In the genomic region with DNA sequence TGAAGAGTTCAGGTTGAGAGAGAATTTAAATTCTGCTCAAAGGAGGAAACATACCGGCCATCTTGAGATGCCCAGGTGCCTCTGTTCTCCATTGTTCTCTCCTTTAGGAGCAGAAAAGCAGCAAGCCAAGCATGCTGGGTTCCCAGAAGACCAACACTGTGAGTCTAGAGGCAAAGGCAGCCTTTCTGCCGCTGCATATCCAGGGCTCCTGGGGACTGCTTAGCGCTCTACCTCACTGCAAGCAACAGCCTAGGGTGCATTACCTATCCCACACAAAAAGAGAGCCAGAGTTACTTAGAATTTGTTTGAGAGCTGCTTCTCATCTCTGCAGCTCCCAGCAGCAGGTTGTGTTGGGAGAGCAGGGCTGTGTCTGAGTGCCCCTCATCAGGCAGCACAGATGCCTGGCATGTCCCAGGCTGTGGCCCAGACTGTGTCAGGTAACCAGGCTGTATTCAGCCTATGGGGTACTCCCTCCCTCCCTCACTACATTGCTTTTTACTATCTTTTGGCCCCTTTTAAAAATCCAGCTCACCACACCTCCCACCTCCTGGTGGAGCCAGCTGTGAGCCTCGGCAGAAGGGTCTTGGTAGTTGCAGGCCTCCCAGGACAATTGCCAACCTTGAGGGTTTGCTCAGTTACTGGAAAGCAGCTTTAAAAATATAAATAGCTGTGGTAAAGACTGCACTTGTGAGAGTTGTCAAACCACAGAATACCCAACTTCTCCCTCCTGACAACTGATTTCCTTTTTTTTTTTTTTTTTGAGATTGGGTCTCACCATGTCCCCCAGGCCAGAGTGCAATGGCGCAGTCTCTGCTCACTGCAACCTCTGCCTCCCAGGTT, we compare ENCODE assay signal across 9 cellular contexts. TPM values are rescaled to one million over a fixed set of nuclear protein-coding genes. Genes with fewer than 3 reads are reported as not detected.
DNase-seq lines count a peak whose midpoint lies in the region; ATAC-seq and TF ChIP-seq lines count a peak whose summit lies in the region.
"Had no signal": no experiment of that assay in that cellular context is flagged by ENCODE, and none has a peak within 500 bp of the region (broad histone marks: within the 10 kb centered on the region; RNA-seq: fewer than 3 reads in every experiment).

No MANE protein-coding gene starts in this region.

- peaks cover 9% of the 10 kb centered on the region; the same call in 1 of the 2 replicates for H3F3A ChIP-seq in MM.1S (ENCODE audit: insufficient read depth, low read length)

- peak overlapping the region; percentile 52 for H3K4me2 ChIP-seq in MM.1S (ENCODE audit: low read depth, low read length)

- TF ChIP-seq EP300 in gastroesophageal sphincter (IDR thresholded peaks at IDR 0.05): no peak

- H3K9ac ChIP-seq in MM.1S (ENCODE audit: low read length): peak overlapping the region; percentile 14; the same call in 1 of the 2 replicates

- no peaks in the 10 kb centered on the region for H4K20me1 ChIP-seq in MM.1S (ENCODE audit: insufficient read depth, low read length)

- peak overlapping the region; percentile 43 for H2AFZ ChIP-seq in MM.1S (ENCODE audit: low read length)

- no peaks in the 10 kb centered on the region for H3K9me3 Mint-ChIP-seq in memory B cell

- no peaks in the 10 kb centered on the region for H3K36me3 ChIP-seq in H7 (replicated peaks; ENCODE audit: control insufficient read depth, insufficient read depth, low read length)
- H3K36me3 ChIP-seq in MM.1S (replicated peaks; ENCODE audit: insufficient read depth, low read length): no peaks in the 10 kb centered on the region
- no peaks in the 10 kb centered on the region for H3K36me3 ChIP-seq in gastroesophageal sphincter

- H3K9me2 ChIP-seq in MM.1S (replicated peaks; ENCODE audit: insufficient read depth, low read length): no peaks in the 10 kb centered on the region

- no peaks in the 10 kb centered on the region for H3K79me2 ChIP-seq in MM.1S (ENCODE audit: low read length)

- H3K27me3 ChIP-seq in H7 (ENCODE audit: control insufficient read depth, insufficient read depth, low read length) (no peaks in the 10 kb centered on the region), MM.1S (replicated peaks; ENCODE audit: insufficient read depth, low read length) (no peaks in the 10 kb centered on the region), gastroesophageal sphincter (no peaks in the 10 kb centered on the region)

- H3K4me3 ChIP-seq in H7 (ENCODE audit: insufficient read depth, low read depth, low read length): no peak overlapping the region
- peak overlapping the region; percentile 5; the same call in 1 of the 2 replicates for H3K4me3 ChIP-seq in MM.1S (ENCODE audit: low read length)
- H3K4me3 ChIP-seq in gastroesophageal sphincter: no peak overlapping the region

- WGBS in gastroesophageal sphincter (ENCODE audit: low coverage in 1 of 2), 2 donors: 80 to 85% methylated on average over 1 to 5 of the region's 5 CpGs

- peaks cover 16% of the 10 kb centered on the region for H3K4me1 Mint-ChIP-seq in memory B cell

- H3K27me3 Mint-ChIP-seq in memory B cell: peaks cover 2% of the 10 kb centered on the region

- peak overlapping the region; percentile 69 for H3K27ac ChIP-seq in MM.1S (ENCODE audit: low read length)
- H3K27ac ChIP-seq in gastroesophageal sphincter: no peak overlapping the region

- no peaks in the 10 kb centered on the region for H3K36me3 Mint-ChIP-seq in memory B cell

- TF ChIP-seq POLR2A in gastroesophageal sphincter (IDR thresholded peaks at IDR 0.05): no peak

- no peak overlapping the region for H3K27ac Mint-ChIP-seq in memory B cell

- peak; percentile 28 for DNase-seq in H7
- DNase-seq in MM.1S: peak; percentile 81
- DNase-seq in memory B cell (ENCODE audit: low spot score in 2 of 2): no peak
- no peak for DNase-seq in activated effector memory CD4-positive, alpha-beta T cell treated with Interleukin-2 at 50 U/mL for 16 hours
- no peak for DNase-seq in NCI-H146 (lab: John Stamatoyannopoulos, UW)
- DNase-seq in cortex of kidney (lab: John Stamatoyannopoulos, UW): no peak
- DNase-seq: activated CD8-positive, alpha-beta memory T cell treated with anti-CD3 and anti-CD28 coated beads for 24 hours had no signal

- H3K4me3 Mint-ChIP-seq in memory B cell: no peak overlapping the region

- ATAC-seq in GM18520 (IDR thresholded peaks at IDR 0.05; ENCODE audit: unreplicated experiment) (peak; percentile 58), memory B cell (ENCODE audit: low read depth) (peak; percentile 51), gastroesophageal sphincter (no peak)

- H3K9me3 ChIP-seq in MM.1S (replicated peaks; ENCODE audit: insufficient read depth, low read length) (no peaks in the 10 kb centered on the region), gastroesophageal sphincter (peaks cover 0 to 9% (median 0%) of the 10 kb centered on the region in 3 donors)

- peaks cover 22% of the 10 kb centered on the region for H3K4me1 ChIP-seq in MM.1S (ENCODE audit: low read length)
- H3K4me1 ChIP-seq in gastroesophageal sphincter: no peaks in the 10 kb centered on the region

- TF ChIP-seq CTCF in MM.1S (IDR thresholded peaks at IDR 0.05; ENCODE audit: low read length): no peak
- no peak for TF ChIP-seq CTCF in gastroesophageal sphincter (IDR thresholded peaks at IDR 0.05)

RNA-seq across cellular contexts. Expression of a gene that starts 30.2 kb away (rescaled TPM):
- not detected in 2 replicates for total RNA-seq in H7 (2014; rRNA removed; shearing (Covaris generic))
- under 1 TPM in 1 of 4 donors, not detected in 3; 0.54 TPM for total RNA-seq in gastroesophageal sphincter

Comparison
In these comparisons a context has a peak if more than half of its experiments do, and no peak if none do; other contexts are left out.
1. DNase-seq: peak in H7 (single experiment) and MM.1S (single experiment); none in memory B cell (0 of 2), activated effector memory CD4-positive, alpha-beta T cell treated with Interleukin-2 at 50 U/mL for 16 hours (single experiment), NCI-H146 (single experiment) and cortex of kidney (single experiment).